In genomic region chr22:27879923-27880322, GRCh38 we compare ENCODE assay signal across 8 cellular contexts. TPM values are rescaled to one million over a fixed set of nuclear protein-coding genes. Genes with fewer than 3 reads are reported as not detected.
DNase-seq lines count a peak whose midpoint lies in the region; ATAC-seq and TF ChIP-seq lines count a peak whose summit lies in the region.

No MANE protein-coding gene starts in this region.

- intact Hi-C loops in psoas muscle (cut with DNase I) = loop anchor here in 1 of 2 donors (10.0 kb wide), 1 partner anchor 715 kb away; no protein-coding TSS in a partner anchor

- TF ChIP-seq CTCF in psoas muscle (IDR thresholded peaks at IDR 0.05) = peak; percentile 44

- peaks cover 31% of the 10 kb centered on the region for H3K4me1 ChIP-seq in psoas muscle

- H3K36me3 ChIP-seq in H7 (replicated peaks; ENCODE audit: control insufficient read depth, insufficient read depth, low read length) = 0 out of 2 replicates have a peak, but pooled peaks cover 1% of the 10 kb centered on the region
- H3K36me3 ChIP-seq in psoas muscle (ENCODE audit: insufficient read depth in 1 of 2, low read depth in 1 of 2) = peaks cover 0 to 14% of the 10 kb centered on the region in 2 donors

- H3K27me3 ChIP-seq in H7 (ENCODE audit: control insufficient read depth, insufficient read depth, low read length) (no peaks in the 10 kb centered on the region), psoas muscle (ENCODE audit: insufficient read depth in 3 of 3, low read length in 2 of 3) (no peaks in the 10 kb centered on the region)

- peak; percentile 44 for DNase-seq in Ammon's horn (ENCODE audit: low spot score)
- peak; percentile 49 for DNase-seq in H7
- DNase-seq in T-helper 17 cell = no peak
- DNase-seq in germinal center (ENCODE audit: low spot score) = peak; percentile 34
- no peak for DNase-seq in psoas muscle

- H3K4me3 Mint-ChIP-seq in T-helper 17 cell = no peak overlapping the region

- H3K27ac Mint-ChIP-seq in T-helper 17 cell = no peak overlapping the region

- no peaks in the 10 kb centered on the region for H3K9me3 ChIP-seq in T-helper 17 cell (ENCODE audit: control insufficient read depth, low read length, poor library complexity, severe bottlenecking)
- no peaks in the 10 kb centered on the region for H3K9me3 ChIP-seq in psoas muscle

- H3K4me3 ChIP-seq in H7 (ENCODE audit: insufficient read depth, low read depth, low read length) (no peak overlapping the region), psoas muscle (no peak overlapping the region)

- H3K27me3 Mint-ChIP-seq in T-helper 17 cell = no peaks in the 10 kb centered on the region

- peaks cover 7% of the 10 kb centered on the region for H3K36me3 Mint-ChIP-seq in T-helper 17 cell (ENCODE audit: low read depth)

- ATAC-seq in T-helper 17 cell = peak; percentile 68
- ATAC-seq in psoas muscle = peak in 3 of 4 donors; percentile 30 to 75 (median 62)
- no peak for ATAC-seq in GM21528 (IDR thresholded peaks at IDR 0.05; ENCODE audit: low FRiP score, unreplicated experiment)
- no peak for ATAC-seq in HG02678 (IDR thresholded peaks at IDR 0.05; ENCODE audit: unreplicated experiment)
- ATAC-seq in GM21619 (IDR thresholded peaks at IDR 0.05; ENCODE audit: unreplicated experiment) = no peak

- 98 to 100% (median 100%) methylated on average over 1 of the region's 1 CpG for WGBS in psoas muscle, 3 donors

- H3K4me1 Mint-ChIP-seq in T-helper 17 cell = peaks cover 16% of the 10 kb centered on the region

- H3K27ac ChIP-seq in psoas muscle = no peak overlapping the region

RNA-seq across cellular contexts. Expression of gene PITPNB, which starts 39.1 kb away (rescaled TPM):
- total RNA-seq in H7 (2014; rRNA removed; shearing (Covaris generic)) = 13.9 and 17.2 TPM in 2 replicates
- 10 to 100 TPM; 54.5 to 72.2 TPM for total RNA-seq in T-helper 17 cell
- total RNA-seq in psoas muscle = 10 to 100 TPM; 29.9 to 54.5 (median 33.9) TPM
- 10 to 100 TPM; 14.8 to 29.2 (median 23.6) TPM for polyA plus RNA-seq in psoas muscle

Comparison
In these comparisons a context has a peak if more than half of its experiments do, and no peak if none do; other contexts are left out.
1. DNase-seq: peak in Ammon's horn (single experiment), H7 (single experiment) and germinal center (single experiment); none in T-helper 17 cell (0 of 3) and psoas muscle (0 of 2).
2. ATAC-seq: peak in T-helper 17 cell (single experiment) and psoas muscle (3 of 4); none in GM21528 (single experiment), HG02678 (single experiment) and GM21619 (single experiment).